1 cellular context compared by ENCODE assay signal in genomic region chr3:39383913-39384664, GRCh38.
A peak's percentile ranks its signal among the peaks of the same experiment; 100 is the strongest.
TF ChIP-seq lines count a peak whose summit lies in the region.

No MANE protein-coding gene starts in this region.

TF ChIP-seq in WTC11, 78 proteins besides CTCF, POLR2A, EP300 and RAD21 (continued from another document):
- TF ChIP-seq ARID4B (CRISPR knock-in tag; IDR thresholded peaks at IDR 0.05; ENCODE audit: borderline replicate concordance) (peak; percentile 79; the same call in 1 of the 2 replicates), ZNF423 (CRISPR knock-in tag; IDR thresholded peaks at IDR 0.05) (peak; percentile 25; the same call in 1 of the 2 replicates), FOXP4 (CRISPR knock-in tag; IDR thresholded peaks at IDR 0.05) (peak; percentile 74; the same call in 1 of the 2 replicates), ATF1 (CRISPR knock-in tag; IDR thresholded peaks at IDR 0.05) (no peak), HMGA2 (CRISPR knock-in tag; IDR thresholded peaks at IDR 0.05) (no peak), FOXP1 (CRISPR knock-in tag; IDR thresholded peaks at IDR 0.05; ENCODE audit: borderline replicate concordance) (0 out of 2 replicates have a peak, but pooled peaks have one; percentile 28)
